In the genomic region with DNA sequence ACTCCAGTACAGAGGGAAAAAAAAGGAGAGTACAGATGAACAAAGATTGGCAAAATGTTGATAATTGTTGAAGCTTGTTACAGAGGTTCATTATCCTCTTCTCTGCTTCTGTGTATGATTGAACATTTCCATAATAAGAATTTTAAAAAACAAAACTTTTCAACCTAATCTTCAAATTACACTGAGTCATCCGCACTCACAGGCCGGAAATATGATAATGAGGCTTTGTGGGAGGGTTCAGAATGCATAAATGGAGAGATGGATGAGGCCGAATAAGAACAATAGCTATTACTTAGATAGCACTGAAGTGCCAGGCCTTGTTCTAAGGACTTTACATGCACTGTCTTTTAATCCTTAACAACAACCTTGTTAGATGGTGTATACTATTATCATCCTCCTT, we compare ENCODE assay signal across 11 cellular contexts. TPM values are rescaled to one million over a fixed set of nuclear protein-coding genes. Genes with fewer than 3 reads are reported as not detected.
A peak's percentile ranks its signal among the peaks of the same experiment; 100 is the strongest.
DNase-seq lines count a peak whose midpoint lies in the region; TF ChIP-seq lines count a peak whose summit lies in the region.
"Had no signal": no experiment of that assay in that cellular context is flagged by ENCODE, and none has a peak within 500 bp of the region (broad histone marks: within the 10 kb centered on the region; RNA-seq: fewer than 3 reads in every experiment).

No MANE protein-coding gene starts in this region.

- DNase-seq in GM03348 (ENCODE audit: low spot score) = peak; percentile 39
- DNase-seq in OCI-LY7 (ENCODE audit: low spot score) = no peak
- DNase-seq in astrocyte of the spinal cord (ENCODE audit: low read depth, low spot score) = peak; percentile 55
- DNase-seq in iris pigment epithelial cell (ENCODE audit: low read depth) = peak; percentile 68
- DNase-seq in head of caudate nucleus = no peak
- no peak for DNase-seq in AML-193 (lab: John Stamatoyannopoulos, UW)
- DNase-seq in DMS114 treated with DMSO at 0.1 percent for 48 hours (lab: John Stamatoyannopoulos, UW; ENCODE audit: unreplicated experiment) = no peak
- DNase-seq: activated effector memory CD4-positive, alpha-beta T cell treated with anti-CD3 and anti-CD28 coated beads, Interleukin-2, amount 50 U/mL, for 16 hours; caudate nucleus; NCI-H1092 treated with DMSO at 0.1 percent for 48 hours had no signal

- no TSS peak for BruUV-seq in OCI-LY7 (replicated peaks; lab: Mats Ljungman, UMichigan)

- peaks cover 3% of the 10 kb centered on the region; the same call in 1 of the 2 replicates for H3K79me2 ChIP-seq in OCI-LY7 (ENCODE audit: insufficient read depth, low read depth, low read length)

- intact Hi-C loops in OCI-LY7 (cut with micrococcal nuclease; ENCODE audit: unreplicated experiment) = no loop called here
- intact Hi-C loops in head of caudate nucleus (cut with DNase I) = no loop called here

- H3K4me3 ChIP-seq in OCI-LY7 (ENCODE audit: low read depth, low read length, poor library complexity, severe bottlenecking) (no peak overlapping the region), astrocyte of the spinal cord (ENCODE audit: low read depth, low read length) (no peak overlapping the region)
- H3K4me3 ChIP-seq: neural progenitor cell had no signal

- H3K4me1 ChIP-seq in OCI-LY7 (ENCODE audit: insufficient read depth, low read length, poor library complexity, severe bottlenecking) = no peaks in the 10 kb centered on the region
- H3K4me1 ChIP-seq: neural progenitor cell had no signal

- no peaks in the 10 kb centered on the region for H3K9me3 ChIP-seq in OCI-LY7 (ENCODE audit: low read length)

- in situ Hi-C loops in astrocyte of the spinal cord (cut with HindIII; ENCODE audit: low sequenced_read_pairs) = no loop called here

- TF ChIP-seq CTCF in OCI-LY7 (conservative IDR thresholded peaks at IDR 0.05; ENCODE audit: low read length) = no peak
- TF ChIP-seq CTCF in astrocyte of the spinal cord (IDR thresholded peaks at IDR 0.05; ENCODE audit: low read depth, low read length) = no peak

- H3K4me2 ChIP-seq in OCI-LY7 (ENCODE audit: low read length) = no peak overlapping the region
- H3K4me2 ChIP-seq: neural progenitor cell had no signal

- H3K36me3 ChIP-seq in OCI-LY7 (ENCODE audit: insufficient read depth, low read length) = no peaks in the 10 kb centered on the region
- H3K36me3 ChIP-seq: neural progenitor cell had no signal

- POLR2A ChIA-PET in OCI-LY7 (lab: Charles Lee) = no interaction called here

- H3K27ac ChIP-seq in OCI-LY7 (ENCODE audit: low read depth, low read length, poor library complexity, severe bottlenecking) = no peak overlapping the region
- H3K27ac ChIP-seq: neural progenitor cell had no signal

- no peaks in the 10 kb centered on the region for H3K9me2 ChIP-seq in OCI-LY7 (ENCODE audit: insufficient read depth, low read length)

- H2AFZ ChIP-seq in OCI-LY7 (ENCODE audit: low read length) = peak overlapping the region; percentile 54; the same call in 1 of the 2 replicates
- H2AFZ ChIP-seq: neural progenitor cell had no signal

- no peaks in the 10 kb centered on the region for H4K20me1 ChIP-seq in OCI-LY7 (ENCODE audit: insufficient read depth, low read length)

- CTCF ChIA-PET in OCI-LY7 (lab: Charles Lee; ENCODE audit: unreplicated experiment) = no interaction called here

RNA-seq across cellular contexts. Expression of gene ERCC6L, which starts 4.6 kb away (rescaled TPM):
- total RNA-seq in OCI-LY7 (2014; rRNA removed; shearing (Covaris generic)) = 12.6 and 13.5 TPM in 2 replicates
- total RNA-seq in OCI-LY7 (2022) = 14.1 and 14.7 TPM in 2 replicates

RNA-seq across cellular contexts. Expression of gene RPS4X, which starts 33.6 kb away (rescaled TPM):
- total RNA-seq in OCI-LY7 (2014; rRNA removed; shearing (Covaris generic)) = 1,046 and 1,157 TPM in 2 replicates
- total RNA-seq in OCI-LY7 (2022) = 1,024 and 1,064 TPM in 2 replicates

Comparison
In these comparisons a context has a peak if more than half of its experiments do, and no peak if none do; other contexts are left out.
1. DNase-seq: peak in GM03348 (single experiment), astrocyte of the spinal cord (single experiment) and iris pigment epithelial cell (single experiment); none in OCI-LY7 (single experiment), head of caudate nucleus (0 of 42), AML-193 (0 of 2) and DMS114 treated with DMSO at 0.1 percent for 48 hours (single experiment).